ENCODE assay signal across 8 cellular contexts in genomic region chr10:3803884-3804741, GRCh38. TPM values are rescaled to one million over a fixed set of nuclear protein-coding genes. Genes with fewer than 3 reads are reported as not detected.
DNase-seq lines count a peak whose midpoint lies in the region; ATAC-seq and TF ChIP-seq lines count a peak whose summit lies in the region.

No MANE protein-coding gene starts in this region.

- intact Hi-C loops in CD8-positive, alpha-beta T cell (cut with DNase I, micrococcal nuclease), result loop anchor here in 1 of 2 experiments (2.0 kb wide), 1 partner anchor 25 kb away; no protein-coding TSS in a partner anchor
- intact Hi-C loops in OCI-LY7 (cut with micrococcal nuclease; ENCODE audit: unreplicated experiment) (loop anchor here (2.0 kb wide), 1 partner anchor 181 kb away; no protein-coding TSS in a partner anchor), left lung (cut with DNase I) (no loop called here), stomach (cut with DNase I; ENCODE audit: low total_unique reads) (no loop called here), ovary (cut with DNase I) (no loop called here)
- intact Hi-C loops in activated naive CD4-positive, alpha-beta T cell treated with anti-CD3 and anti-CD28 coated beads for 36 hours (cut with micrococcal nuclease), result loop anchor here (1.0 to 10.0 kb wide), 3 partner anchors 19 to 847 kb away; partner anchors contain the start of gene KLF6

- BruUV-seq in OCI-LY7 (replicated peaks; lab: Mats Ljungman, UMichigan), result no TSS peak

- TF ChIP-seq EP300 in stomach (IDR thresholded peaks at IDR 0.05) (no peak), ovary (IDR thresholded peaks at IDR 0.05) (no peak)

- DNase-seq in CD8-positive, alpha-beta T cell, result peak in 5 of 7 experiments; percentile 41 to 86 (median 69)
- DNase-seq in OCI-LY7 (ENCODE audit: low spot score), result peak; percentile 30
- DNase-seq in activated naive CD4-positive, alpha-beta T cell treated with anti-CD3 and anti-CD28 coated beads for 36 hours, result peak; percentile 65
- no peak for DNase-seq in left lung
- no peak for DNase-seq in stomach
- no peak for DNase-seq in ovary
- DNase-seq in H4 (ENCODE audit: low spot score), result no peak

- 49 to 67% (median 52%) methylated on average over 13 of the region's 13 CpGs for WGBS in stomach, 5 donors
- 75 to 82% (median 76%) methylated on average over 13 of the region's 13 CpGs for WGBS in ovary, 3 donors

- peak overlapping the region; percentile 99 for H3K27ac Mint-ChIP-seq in CD8-positive, alpha-beta T cell
- H3K27ac Mint-ChIP-seq in activated naive CD4-positive, alpha-beta T cell treated with anti-CD3 and anti-CD28 coated beads for 36 hours, result no peak overlapping the region

- no peaks in the 10 kb centered on the region for H3K9me2 ChIP-seq in OCI-LY7 (ENCODE audit: insufficient read depth, low read length)

- H3K4me1 ChIP-seq in CD8-positive, alpha-beta T cell (ENCODE audit: insufficient read depth, low read length), result peaks cover 65% of the 10 kb centered on the region
- H3K4me1 ChIP-seq in OCI-LY7 (ENCODE audit: insufficient read depth, low read length, poor library complexity, severe bottlenecking) (peaks cover 65% of the 10 kb centered on the region), left lung (peaks cover 20 to 63% of the 10 kb centered on the region in 2 donors), stomach (peaks cover 42 to 65% (median 51%) of the 10 kb centered on the region in 4 donors), ovary (ENCODE audit: insufficient read depth) (peaks cover 2% of the 10 kb centered on the region)

- no peaks in the 10 kb centered on the region for H4K20me1 ChIP-seq in OCI-LY7 (ENCODE audit: insufficient read depth, low read length)

- no peaks in the 10 kb centered on the region for H3K36me3 Mint-ChIP-seq in CD8-positive, alpha-beta T cell
- H3K36me3 Mint-ChIP-seq in activated naive CD4-positive, alpha-beta T cell treated with anti-CD3 and anti-CD28 coated beads for 36 hours (ENCODE audit: low read depth), result no peaks in the 10 kb centered on the region

- H3K79me2 ChIP-seq in OCI-LY7 (ENCODE audit: insufficient read depth, low read depth, low read length), result no peaks in the 10 kb centered on the region

- no peaks in the 10 kb centered on the region for H3K27me3 Mint-ChIP-seq in CD8-positive, alpha-beta T cell (ENCODE audit: low read depth)
- no peaks in the 10 kb centered on the region for H3K27me3 Mint-ChIP-seq in activated naive CD4-positive, alpha-beta T cell treated with anti-CD3 and anti-CD28 coated beads for 36 hours (ENCODE audit: low read depth)

- H3K36me3 ChIP-seq in CD8-positive, alpha-beta T cell (ENCODE audit: insufficient read depth, low read length), result no peaks in the 10 kb centered on the region
- H3K36me3 ChIP-seq in OCI-LY7 (ENCODE audit: insufficient read depth, low read length) (no peaks in the 10 kb centered on the region), left lung (no peaks in the 10 kb centered on the region), stomach (no peaks in the 10 kb centered on the region), ovary (no peaks in the 10 kb centered on the region)

- H3K27me3 ChIP-seq in CD8-positive, alpha-beta T cell (ENCODE audit: insufficient read depth, low read length), result no peaks in the 10 kb centered on the region
- no peaks in the 10 kb centered on the region for H3K27me3 ChIP-seq in left lung
- H3K27me3 ChIP-seq in stomach, result no peaks in the 10 kb centered on the region
- no peaks in the 10 kb centered on the region for H3K27me3 ChIP-seq in ovary

- ATAC-seq in CD8-positive, alpha-beta T cell, result peak; percentile 67
- ATAC-seq in left lung (no peak), HG02798 (IDR thresholded peaks at IDR 0.05; ENCODE audit: poor library complexity, unreplicated experiment) (no peak)

- H2AFZ ChIP-seq in OCI-LY7 (ENCODE audit: low read length), result peak overlapping the region; percentile 98

- no peaks in the 10 kb centered on the region for H3K9me3 ChIP-seq in CD8-positive, alpha-beta T cell (ENCODE audit: low read length)
- no peaks in the 10 kb centered on the region for H3K9me3 ChIP-seq in OCI-LY7 (ENCODE audit: low read length)
- H3K9me3 ChIP-seq in left lung, result no peaks in the 10 kb centered on the region
- no peaks in the 10 kb centered on the region for H3K9me3 ChIP-seq in stomach
- no peaks in the 10 kb centered on the region for H3K9me3 ChIP-seq in ovary

- peak overlapping the region; percentile 64 for H3K4me3 Mint-ChIP-seq in CD8-positive, alpha-beta T cell
- peak overlapping the region; percentile 63 for H3K4me3 Mint-ChIP-seq in activated naive CD4-positive, alpha-beta T cell treated with anti-CD3 and anti-CD28 coated beads for 36 hours

- POLR2A ChIA-PET in CD8-positive, alpha-beta T cell (lab: Charles Lee), result interaction anchor here (1.4 to 9.9 kb wide), 2 partner anchors 9 to 20 kb away, joined by 3 to 229 read pairs; partner anchors contain the start of gene KLF6
- POLR2A ChIA-PET in OCI-LY7 (lab: Charles Lee), result interaction anchor here (0.5 to 1.8 kb wide), 3 partner anchors 29 to 67 kb away, joined by 3 to 6 read pairs (median 4); no protein-coding TSS in a partner anchor

- no peak for TF ChIP-seq CTCF in CD8-positive, alpha-beta T cell (IDR thresholded peaks at IDR 0.05)
- TF ChIP-seq CTCF in OCI-LY7 (conservative IDR thresholded peaks at IDR 0.05; ENCODE audit: low read length), result no peak
- no peak for TF ChIP-seq CTCF in left lung (IDR thresholded peaks at IDR 0.05)
- no peak for TF ChIP-seq CTCF in stomach (IDR thresholded peaks at IDR 0.05)
- no peak for TF ChIP-seq CTCF in ovary (IDR thresholded peaks at IDR 0.05)

- TF ChIP-seq POLR2A in stomach (IDR thresholded peaks at IDR 0.05), result no peak
- no peak for TF ChIP-seq POLR2A in ovary (IDR thresholded peaks at IDR 0.05)

- no peaks in the 10 kb centered on the region for H3K9me3 Mint-ChIP-seq in CD8-positive, alpha-beta T cell
- H3K9me3 Mint-ChIP-seq in activated naive CD4-positive, alpha-beta T cell treated with anti-CD3 and anti-CD28 coated beads for 36 hours, result no peaks in the 10 kb centered on the region

- H3K4me3 ChIP-seq in CD8-positive, alpha-beta T cell (ENCODE audit: low read depth, low read length), result no peak overlapping the region
- H3K4me3 ChIP-seq in OCI-LY7 (ENCODE audit: low read depth, low read length, poor library complexity, severe bottlenecking) (peak overlapping the region; percentile 61), left lung (no peak overlapping the region), stomach (no peak overlapping the region), ovary (no peak overlapping the region)

- peak overlapping the region; percentile 85 for H3K27ac ChIP-seq in CD8-positive, alpha-beta T cell (ENCODE audit: low read depth, low read length)
- H3K27ac ChIP-seq in OCI-LY7 (ENCODE audit: low read depth, low read length, poor library complexity, severe bottlenecking) (peak overlapping the region; percentile 98), left lung (peak overlapping the region; percentile 91 to 93), stomach (peak overlapping the region; percentile 59 to 94 (median 91)), ovary (no peak overlapping the region)

- CTCF ChIA-PET in CD8-positive, alpha-beta T cell (lab: Charles Lee), result no interaction called here
- CTCF ChIA-PET in OCI-LY7 (lab: Charles Lee; ENCODE audit: unreplicated experiment), result no interaction called here
- CTCF ChIA-PET in activated naive CD4-positive, alpha-beta T cell treated with anti-CD3 and anti-CD28 coated beads for 36 hours (lab: Charles Lee), result no interaction called here

- H3K4me2 ChIP-seq in OCI-LY7 (ENCODE audit: low read length), result peak overlapping the region; percentile 94

- H3K4me1 Mint-ChIP-seq in CD8-positive, alpha-beta T cell (ENCODE audit: low read depth), result peaks cover 73% of the 10 kb centered on the region
- H3K4me1 Mint-ChIP-seq in activated naive CD4-positive, alpha-beta T cell treated with anti-CD3 and anti-CD28 coated beads for 36 hours (ENCODE audit: low read depth), result peaks cover 74% of the 10 kb centered on the region

RNA-seq across cellular contexts. Expression of gene KLF6, which starts 19.1 kb away (rescaled TPM):
- 100 to 1,000 TPM; 552 to 566 TPM for total RNA-seq in CD8-positive, alpha-beta T cell
- total RNA-seq in OCI-LY7 (2014; rRNA removed; shearing (Covaris generic)), result 19.2 and 24.0 TPM in 2 replicates
- total RNA-seq in OCI-LY7 (2022) (43.0 and 54.0 TPM in 2 replicates), left lung (100 to 1,000 TPM; 158 to 217 TPM), stomach (100 to 1,000 TPM in 4 of 5 donors, 10 to 100 TPM in 1; 78.2 to 187 (median 119) TPM), ovary (100 to 1,000 TPM in 3 of 7 donors, 10 to 100 TPM in 4; 53.7 to 178 (median 97.3) TPM)
- 10 to 100 TPM; 78.9 to 82.1 TPM for total RNA-seq in activated naive CD4-positive, alpha-beta T cell treated with anti-CD3 and anti-CD28 coated beads for 36 hours
- polyA plus RNA-seq in stomach (10 to 100 TPM; 25.9 to 57.0 (median 31.4) TPM), ovary (10 to 100 TPM; 45.4 to 79.0 TPM)
- total RNA-seq in H4 (2014; rRNA removed; shearing (Covaris generic)), result 2.9 and 3.9 TPM in 2 replicates

Comparison
In these comparisons a context has a peak if more than half of its experiments do, and no peak if none do; other contexts are left out.
1. DNase-seq: peak in CD8-positive, alpha-beta T cell (5 of 7), OCI-LY7 (single experiment) and activated naive CD4-positive, alpha-beta T cell treated with anti-CD3 and anti-CD28 coated beads for 36 hours (single experiment); none in left lung (0 of 2), stomach (single experiment), ovary (0 of 5) and H4 (single experiment).
2. H3K27ac ChIP-seq: peak in CD8-positive, alpha-beta T cell (single experiment), OCI-LY7 (single experiment), left lung (2 of 2) and stomach (5 of 5); none in ovary (0 of 2).
3. intact Hi-C loops: an anchor here in OCI-LY7 (2.0 kb wide) and activated naive CD4-positive, alpha-beta T cell treated with anti-CD3 and anti-CD28 coated beads for 36 hours (1.0 to 10.0 kb wide); none called in left lung, stomach and ovary.